Comparison of ENCODE assay signal across 1 cellular context in the genomic region with DNA sequence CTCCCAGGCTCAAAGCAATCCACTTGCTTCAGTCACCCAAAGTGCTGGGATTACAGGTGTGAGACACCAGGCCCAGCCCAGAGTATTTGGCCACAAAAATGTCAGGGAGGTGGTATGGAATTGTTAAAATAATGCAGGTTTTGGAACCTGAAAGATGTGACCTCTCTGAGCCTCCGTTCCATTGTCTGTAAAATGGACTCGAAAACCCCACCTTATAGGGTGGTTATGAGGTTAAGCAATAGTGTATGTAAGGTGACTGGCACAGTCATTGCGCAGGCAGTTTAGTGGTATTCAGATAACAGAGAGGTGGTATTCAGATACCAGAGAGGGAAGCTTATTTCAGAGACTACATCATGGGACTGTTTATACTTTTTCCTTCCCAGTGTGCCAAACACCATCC.
TF ChIP-seq lines count a peak whose summit lies in the region.

No MANE protein-coding gene starts in this region.

TF ChIP-seq in H1, 55 proteins besides CTCF, POLR2A, EP300 and RAD21:
- no peak for TF ChIP-seq SIX5 (IDR thresholded peaks at IDR 0.05; ENCODE audit: low read depth, low read length)
- TF ChIP-seq TAF7 (optimal IDR thresholded peaks at IDR 0.05; ENCODE audit: borderline replicate concordance, low read depth, low read length) = no peak
- TF ChIP-seq CHD1 (IDR thresholded peaks at IDR 0.05; ENCODE audit: low read depth, low read length) = no peak
- TF ChIP-seq CEBPB (IDR thresholded peaks at IDR 0.05; ENCODE audit: low read depth, low read length) = no peak
- TF ChIP-seq, protein P1, sequence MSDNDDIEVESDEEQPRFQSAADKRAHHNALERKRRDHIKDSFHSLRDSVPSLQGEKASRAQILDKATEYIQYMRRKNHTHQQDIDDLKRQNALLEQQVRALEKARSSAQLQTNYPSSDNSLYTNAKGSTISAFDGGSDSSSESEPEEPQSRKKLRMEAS (IDR thresholded peaks at IDR 0.05) = no peak
- no peak for TF ChIP-seq TCF12 (IDR thresholded peaks at IDR 0.05; ENCODE audit: low read depth, low read length)
- no peak for TF ChIP-seq GTF2F1 (IDR thresholded peaks at IDR 0.05; ENCODE audit: borderline replicate concordance, low read depth, low read length)
- TF ChIP-seq FOSL1 (IDR thresholded peaks at IDR 0.05; ENCODE audit: insufficient read depth, low read depth, low read length) = no peak
- TF ChIP-seq RBBP5 (IDR thresholded peaks at IDR 0.05; ENCODE audit: borderline replicate concordance, low read depth, low read length) = no peak
- no peak for TF ChIP-seq SRF (IDR thresholded peaks at IDR 0.05; ENCODE audit: low read depth, low read length)
- no peak for TF ChIP-seq NRF1 (IDR thresholded peaks at IDR 0.05; ENCODE audit: low read depth, low read length)
- TF ChIP-seq, protein P2, sequence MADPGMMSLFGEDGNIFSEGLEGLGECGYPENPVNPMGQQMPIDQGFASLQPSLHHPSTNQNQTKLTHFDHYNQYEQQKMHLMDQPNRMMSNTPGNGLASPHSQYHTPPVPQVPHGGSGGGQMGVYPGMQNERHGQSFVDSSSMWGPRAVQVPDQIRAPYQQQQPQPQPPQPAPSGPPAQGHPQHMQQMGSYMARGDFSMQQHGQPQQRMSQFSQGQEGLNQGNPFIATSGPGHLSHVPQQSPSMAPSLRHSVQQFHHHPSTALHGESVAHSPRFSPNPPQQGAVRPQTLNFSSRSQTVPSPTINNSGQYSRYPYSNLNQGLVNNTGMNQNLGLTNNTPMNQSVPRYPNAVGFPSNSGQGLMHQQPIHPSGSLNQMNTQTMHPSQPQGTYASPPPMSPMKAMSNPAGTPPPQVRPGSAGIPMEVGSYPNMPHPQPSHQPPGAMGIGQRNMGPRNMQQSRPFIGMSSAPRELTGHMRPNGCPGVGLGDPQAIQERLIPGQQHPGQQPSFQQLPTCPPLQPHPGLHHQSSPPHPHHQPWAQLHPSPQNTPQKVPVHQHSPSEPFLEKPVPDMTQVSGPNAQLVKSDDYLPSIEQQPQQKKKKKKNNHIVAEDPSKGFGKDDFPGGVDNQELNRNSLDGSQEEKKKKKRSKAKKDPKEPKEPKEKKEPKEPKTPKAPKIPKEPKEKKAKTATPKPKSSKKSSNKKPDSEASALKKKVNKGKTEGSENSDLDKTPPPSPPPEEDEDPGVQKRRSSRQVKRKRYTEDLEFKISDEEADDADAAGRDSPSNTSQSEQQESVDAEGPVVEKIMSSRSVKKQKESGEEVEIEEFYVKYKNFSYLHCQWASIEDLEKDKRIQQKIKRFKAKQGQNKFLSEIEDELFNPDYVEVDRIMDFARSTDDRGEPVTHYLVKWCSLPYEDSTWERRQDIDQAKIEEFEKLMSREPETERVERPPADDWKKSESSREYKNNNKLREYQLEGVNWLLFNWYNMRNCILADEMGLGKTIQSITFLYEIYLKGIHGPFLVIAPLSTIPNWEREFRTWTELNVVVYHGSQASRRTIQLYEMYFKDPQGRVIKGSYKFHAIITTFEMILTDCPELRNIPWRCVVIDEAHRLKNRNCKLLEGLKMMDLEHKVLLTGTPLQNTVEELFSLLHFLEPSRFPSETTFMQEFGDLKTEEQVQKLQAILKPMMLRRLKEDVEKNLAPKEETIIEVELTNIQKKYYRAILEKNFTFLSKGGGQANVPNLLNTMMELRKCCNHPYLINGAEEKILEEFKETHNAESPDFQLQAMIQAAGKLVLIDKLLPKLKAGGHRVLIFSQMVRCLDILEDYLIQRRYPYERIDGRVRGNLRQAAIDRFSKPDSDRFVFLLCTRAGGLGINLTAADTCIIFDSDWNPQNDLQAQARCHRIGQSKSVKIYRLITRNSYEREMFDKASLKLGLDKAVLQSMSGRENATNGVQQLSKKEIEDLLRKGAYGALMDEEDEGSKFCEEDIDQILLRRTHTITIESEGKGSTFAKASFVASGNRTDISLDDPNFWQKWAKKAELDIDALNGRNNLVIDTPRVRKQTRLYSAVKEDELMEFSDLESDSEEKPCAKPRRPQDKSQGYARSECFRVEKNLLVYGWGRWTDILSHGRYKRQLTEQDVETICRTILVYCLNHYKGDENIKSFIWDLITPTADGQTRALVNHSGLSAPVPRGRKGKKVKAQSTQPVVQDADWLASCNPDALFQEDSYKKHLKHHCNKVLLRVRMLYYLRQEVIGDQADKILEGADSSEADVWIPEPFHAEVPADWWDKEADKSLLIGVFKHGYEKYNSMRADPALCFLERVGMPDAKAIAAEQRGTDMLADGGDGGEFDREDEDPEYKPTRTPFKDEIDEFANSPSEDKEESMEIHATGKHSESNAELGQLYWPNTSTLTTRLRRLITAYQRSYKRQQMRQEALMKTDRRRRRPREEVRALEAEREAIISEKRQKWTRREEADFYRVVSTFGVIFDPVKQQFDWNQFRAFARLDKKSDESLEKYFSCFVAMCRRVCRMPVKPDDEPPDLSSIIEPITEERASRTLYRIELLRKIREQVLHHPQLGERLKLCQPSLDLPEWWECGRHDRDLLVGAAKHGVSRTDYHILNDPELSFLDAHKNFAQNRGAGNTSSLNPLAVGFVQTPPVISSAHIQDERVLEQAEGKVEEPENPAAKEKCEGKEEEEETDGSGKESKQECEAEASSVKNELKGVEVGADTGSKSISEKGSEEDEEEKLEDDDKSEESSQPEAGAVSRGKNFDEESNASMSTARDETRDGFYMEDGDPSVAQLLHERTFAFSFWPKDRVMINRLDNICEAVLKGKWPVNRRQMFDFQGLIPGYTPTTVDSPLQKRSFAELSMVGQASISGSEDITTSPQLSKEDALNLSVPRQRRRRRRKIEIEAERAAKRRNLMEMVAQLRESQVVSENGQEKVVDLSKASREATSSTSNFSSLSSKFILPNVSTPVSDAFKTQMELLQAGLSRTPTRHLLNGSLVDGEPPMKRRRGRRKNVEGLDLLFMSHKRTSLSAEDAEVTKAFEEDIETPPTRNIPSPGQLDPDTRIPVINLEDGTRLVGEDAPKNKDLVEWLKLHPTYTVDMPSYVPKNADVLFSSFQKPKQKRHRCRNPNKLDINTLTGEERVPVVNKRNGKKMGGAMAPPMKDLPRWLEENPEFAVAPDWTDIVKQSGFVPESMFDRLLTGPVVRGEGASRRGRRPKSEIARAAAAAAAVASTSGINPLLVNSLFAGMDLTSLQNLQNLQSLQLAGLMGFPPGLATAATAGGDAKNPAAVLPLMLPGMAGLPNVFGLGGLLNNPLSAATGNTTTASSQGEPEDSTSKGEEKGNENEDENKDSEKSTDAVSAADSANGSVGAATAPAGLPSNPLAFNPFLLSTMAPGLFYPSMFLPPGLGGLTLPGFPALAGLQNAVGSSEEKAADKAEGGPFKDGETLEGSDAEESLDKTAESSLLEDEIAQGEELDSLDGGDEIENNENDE (IDR thresholded peaks at IDR 0.05; ENCODE audit: insufficient replicate concordance, low read length) = no peak
- TF ChIP-seq, protein P3, sequence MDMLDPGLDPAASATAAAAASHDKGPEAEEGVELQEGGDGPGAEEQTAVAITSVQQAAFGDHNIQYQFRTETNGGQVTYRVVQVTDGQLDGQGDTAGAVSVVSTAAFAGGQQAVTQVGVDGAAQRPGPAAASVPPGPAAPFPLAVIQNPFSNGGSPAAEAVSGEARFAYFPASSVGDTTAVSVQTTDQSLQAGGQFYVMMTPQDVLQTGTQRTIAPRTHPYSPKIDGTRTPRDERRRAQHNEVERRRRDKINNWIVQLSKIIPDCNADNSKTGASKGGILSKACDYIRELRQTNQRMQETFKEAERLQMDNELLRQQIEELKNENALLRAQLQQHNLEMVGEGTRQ (IDR thresholded peaks at IDR 0.05; ENCODE audit: low read length) = no peak
